Comparison of ENCODE assay signal across 12 cellular contexts in the genomic region with DNA sequence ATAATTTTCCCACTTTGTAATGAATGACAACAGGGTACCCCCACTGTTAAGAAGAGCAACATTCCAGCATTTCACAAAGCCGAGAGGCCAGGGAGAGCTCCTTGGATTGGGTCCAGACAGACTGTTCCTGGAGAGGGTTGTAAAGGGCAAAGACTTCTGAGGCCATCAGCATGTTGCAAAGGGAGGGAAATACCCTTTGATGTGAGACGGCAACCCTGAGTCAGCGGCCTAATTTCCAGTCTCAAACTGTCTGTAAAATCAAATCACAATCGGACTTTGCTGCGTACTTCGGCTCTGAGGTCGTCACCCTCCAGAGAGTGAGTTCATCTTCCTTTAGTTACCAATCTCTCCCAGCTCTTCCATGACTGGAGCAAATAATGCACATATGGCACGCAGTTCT.
DNase-seq lines count a peak whose midpoint lies in the region; ATAC-seq and TF ChIP-seq lines count a peak whose summit lies in the region.
"Had no signal": no experiment of that assay in that cellular context is flagged by ENCODE, and none has a peak within 500 bp of the region (broad histone marks: within the 10 kb centered on the region; RNA-seq: fewer than 3 reads in every experiment).

No MANE protein-coding gene starts in this region.

- CTCF ChIA-PET in IMR-90 (lab: Yijun Ruan, JAX): no interaction called here

- peak overlapping the region; percentile 44 for H3K27ac Mint-ChIP-seq in neural progenitor cell
- H3K27ac Mint-ChIP-seq in natural killer cell treated with Interleukin-12 subunit alpha and Interleukin-12 subunit beta and Interleukin-15 and Interleukin-18, amount 100 ng/mL, for 72 hours: no peak overlapping the region

- DNase-seq in DMS 273 treated with DMSO at 0.1 percent for 48 hours (lab: John Stamatoyannopoulos, UW): peak; percentile 23
- DNase-seq in IMR-90: peak; percentile 22
- peak; percentile 92 for DNase-seq in epithelial cell of proximal tubule (ENCODE audit: low read depth)
- DNase-seq in neural progenitor cell (ENCODE audit: low spot score): peak; percentile 7
- no peak for DNase-seq in NCI-H774 (lab: John Stamatoyannopoulos, UW)
- DNase-seq in natural killer cell treated with Interleukin-12 subunit alpha and Interleukin-12 subunit beta and Interleukin-15 and Interleukin-18, amount 100 ng/mL, for 72 hours (ENCODE audit: low spot score): no peak
- no peak for DNase-seq in NCI-H1105 treated with DMSO at 0.1 percent for 48 hours (lab: John Stamatoyannopoulos, UW)
- DNase-seq: activated T-cell treated with anti-CD3 and anti-CD28 coated beads for 4 hours; DMS79; effector CD4-positive, alpha-beta T cell; NCI-H446 had no signal

- no peak overlapping the region for H4K5ac ChIP-seq in IMR-90 (ENCODE audit: low read depth, low read length)

- intact Hi-C loops in IMR-90 (cut with micrococcal nuclease): no loop called here

- H3K9me3 Mint-ChIP-seq in neural progenitor cell: no peaks in the 10 kb centered on the region
- no peaks in the 10 kb centered on the region for H3K9me3 Mint-ChIP-seq in natural killer cell treated with Interleukin-12 subunit alpha and Interleukin-12 subunit beta and Interleukin-15 and Interleukin-18, amount 100 ng/mL, for 72 hours

- no peak overlapping the region for H2AK9ac ChIP-seq in IMR-90 (replicated peaks; ENCODE audit: low read depth, low read length, poor library complexity)

- H3K27me3 ChIP-seq in IMR-90 (ENCODE audit: control insufficient read depth, insufficient read depth, low read length): peaks cover 4% of the 10 kb centered on the region
- no peaks in the 10 kb centered on the region for H3K27me3 ChIP-seq in neural progenitor cell

- H2AFZ ChIP-seq in IMR-90 (replicated peaks; ENCODE audit: low read length, poor library complexity) (no peak overlapping the region), neural progenitor cell (replicated peaks) (no peak overlapping the region)

- no peak overlapping the region for H3K4me3 Mint-ChIP-seq in neural progenitor cell
- no peak overlapping the region for H3K4me3 Mint-ChIP-seq in natural killer cell treated with Interleukin-12 subunit alpha and Interleukin-12 subunit beta and Interleukin-15 and Interleukin-18, amount 100 ng/mL, for 72 hours

- no peak for TF ChIP-seq CTCF in IMR-90 (conservative IDR thresholded peaks at IDR 0.05; ENCODE audit: low read depth, low read length)
- no peak for TF ChIP-seq CTCF in epithelial cell of proximal tubule (conservative IDR thresholded peaks at IDR 0.05; ENCODE audit: low read depth, low read length)
- TF ChIP-seq CTCF in neural progenitor cell (IDR thresholded peaks at IDR 0.05): no peak

- no CpG with 5 or more reads among the region's 8 CpGs for WGBS in IMR-90 (ENCODE audit: extremely low coverage in 2 of 2, insufficient read length in 1 of 2), 2 experiments

- H3K18ac ChIP-seq in IMR-90 (ENCODE audit: low read depth, low read length): no peak overlapping the region

- H3K9ac ChIP-seq in IMR-90 (ENCODE audit: low read depth, low read length): no peak overlapping the region
- no peak overlapping the region for H3K9ac ChIP-seq in neural progenitor cell

- H2BK20ac ChIP-seq in IMR-90 (ENCODE audit: low read depth, low read length): no peak overlapping the region

- no peak for ATAC-seq in IMR-90 (ENCODE audit: low read depth)
- ATAC-seq in GM18502 (IDR thresholded peaks at IDR 0.05; ENCODE audit: poor library complexity, unreplicated experiment): no peak
- no peak for ATAC-seq in natural killer cell treated with Interleukin-12 subunit alpha and Interleukin-12 subunit beta and Interleukin-15 and Interleukin-18, amount 100 ng/mL, for 72 hours

- H4K20me1 ChIP-seq in IMR-90 (ENCODE audit: insufficient read depth, low read length) (no peaks in the 10 kb centered on the region), neural progenitor cell (ENCODE audit: low read depth) (no peaks in the 10 kb centered on the region)

- no peak overlapping the region for H3K4ac ChIP-seq in IMR-90 (ENCODE audit: low read depth, low read length)

- H3K4me3 ChIP-seq in IMR-90 (ENCODE audit: insufficient read depth, low read depth, low read length) (no peak overlapping the region), epithelial cell of proximal tubule (ENCODE audit: low read depth, low read length) (no peak overlapping the region), neural progenitor cell (no peak overlapping the region)

- H3K36me3 ChIP-seq in IMR-90 (ENCODE audit: control insufficient read depth, insufficient read depth, low read length): no peaks in the 10 kb centered on the region
- H3K36me3 ChIP-seq in neural progenitor cell: no peaks in the 10 kb centered on the region

- no peak for TF ChIP-seq RAD21 in IMR-90 (IDR thresholded peaks at IDR 0.05; ENCODE audit: low read length)

- H2AK5ac ChIP-seq in IMR-90 (ENCODE audit: low read depth, low read length): no peak overlapping the region

- no peaks in the 10 kb centered on the region for H3F3A ChIP-seq in neural progenitor cell (ENCODE audit: low read depth)

- H3K36me3 Mint-ChIP-seq in neural progenitor cell: no peaks in the 10 kb centered on the region
- no peaks in the 10 kb centered on the region for H3K36me3 Mint-ChIP-seq in natural killer cell treated with Interleukin-12 subunit alpha and Interleukin-12 subunit beta and Interleukin-15 and Interleukin-18, amount 100 ng/mL, for 72 hours

- H3K4me1 Mint-ChIP-seq in neural progenitor cell: peaks cover 24% of the 10 kb centered on the region
- H3K4me1 Mint-ChIP-seq in natural killer cell treated with Interleukin-12 subunit alpha and Interleukin-12 subunit beta and Interleukin-15 and Interleukin-18, amount 100 ng/mL, for 72 hours (ENCODE audit: low read depth in 2 of 2): no peaks in the 10 kb centered on the region

- no peak overlapping the region for H4K91ac ChIP-seq in IMR-90 (ENCODE audit: insufficient read depth, low read depth, low read length)

- H3K79me1 ChIP-seq in IMR-90 (ENCODE audit: low read depth in 1 of 2, low read length in 2 of 2): no peaks in the 10 kb centered on the region

- H2BK120ac ChIP-seq in IMR-90 (ENCODE audit: low read depth, low read length): no peak overlapping the region

- no peaks in the 10 kb centered on the region for H3K9me1 ChIP-seq in IMR-90 (ENCODE audit: insufficient read depth, low read length)

- no peak overlapping the region for H3K27ac ChIP-seq in IMR-90 (ENCODE audit: insufficient read depth, low read length)
- no peak overlapping the region for H3K27ac ChIP-seq in neural progenitor cell

- TF ChIP-seq POLR2A in IMR-90 (IDR thresholded peaks at IDR 0.05; ENCODE audit: low read depth, low read length): no peak

- no TSS peak for BruUV-seq in IMR-90 (replicated peaks; lab: Mats Ljungman, UMichigan)

- H2BK5ac ChIP-seq in IMR-90 (ENCODE audit: low read depth, low read length, poor library complexity, severe bottlenecking): no peak overlapping the region

- H3K4me1 ChIP-seq in IMR-90 (ENCODE audit: control insufficient read depth, insufficient read depth, low read length): peaks cover 5% of the 10 kb centered on the region; the same call in 1 of the 2 replicates
- no peaks in the 10 kb centered on the region for H3K4me1 ChIP-seq in neural progenitor cell

- H3K4me2 ChIP-seq in IMR-90 (ENCODE audit: low read depth, low read length) (peak overlapping the region; percentile 26; the same call in 1 of the 2 replicates), neural progenitor cell (no peak overlapping the region)

- H3K9me3 ChIP-seq in IMR-90 (ENCODE audit: control insufficient read depth, insufficient read depth, low read length) (no peaks in the 10 kb centered on the region), neural progenitor cell (ENCODE audit: low read depth) (no peaks in the 10 kb centered on the region)

- H3K27me3 Mint-ChIP-seq in neural progenitor cell (ENCODE audit: insufficient read depth, low read depth): no peaks in the 10 kb centered on the region
- H3K27me3 Mint-ChIP-seq in natural killer cell treated with Interleukin-12 subunit alpha and Interleukin-12 subunit beta and Interleukin-15 and Interleukin-18, amount 100 ng/mL, for 72 hours: peaks cover 0 to 18% of the 10 kb centered on the region in 2 donors

- dilution Hi-C loops in IMR-90 (cut with HindIII; ENCODE audit: low sequenced_read_pairs, unreplicated experiment): no loop called here

- H3K56ac ChIP-seq in IMR-90 (ENCODE audit: extremely low read depth, insufficient read depth, low read length): no peak overlapping the region

- no peak overlapping the region for H2BK15ac ChIP-seq in IMR-90 (ENCODE audit: low read depth, low read length)

- H3K23ac ChIP-seq in IMR-90 (ENCODE audit: low read depth, low read length): no peak overlapping the region

- H3K14ac ChIP-seq in IMR-90 (replicated peaks; ENCODE audit: low read depth, low read length): no peak overlapping the region

- in situ Hi-C loops in IMR-90 (cut with MboI; ENCODE audit: low sequenced_read_pairs): no loop called here

- POLR2A ChIA-PET in IMR-90 (lab: Charles Lee; ENCODE audit: unreplicated experiment): no interaction called here

- no peak overlapping the region for H4K8ac ChIP-seq in IMR-90 (ENCODE audit: low read depth in 2 of 2, low read length in 2 of 2)

- H3K79me2 ChIP-seq in neural progenitor cell (ENCODE audit: low read depth): no peaks in the 10 kb centered on the region

TF ChIP-seq in IMR-90, 13 proteins besides CTCF, POLR2A, EP300 and RAD21 (continues in another document):
- TF ChIP-seq RFX5 (IDR thresholded peaks at IDR 0.05; ENCODE audit: low read depth, low read length): no peak
- no peak for TF ChIP-seq BHLHE40 (IDR thresholded peaks at IDR 0.05; ENCODE audit: low read depth, low read length)
- TF ChIP-seq SMC3 (IDR thresholded peaks at IDR 0.05; ENCODE audit: low read depth, low read length): no peak
- no peak for TF ChIP-seq MAFK (IDR thresholded peaks at IDR 0.05; ENCODE audit: low read depth, low read length)
- no peak for TF ChIP-seq MXI1 (IDR thresholded peaks at IDR 0.05; ENCODE audit: borderline replicate concordance, low read depth, low read length)
- no peak for TF ChIP-seq CHD1 (IDR thresholded peaks at IDR 0.05; ENCODE audit: low read depth, low read length)
- TF ChIP-seq, protein P1, sequence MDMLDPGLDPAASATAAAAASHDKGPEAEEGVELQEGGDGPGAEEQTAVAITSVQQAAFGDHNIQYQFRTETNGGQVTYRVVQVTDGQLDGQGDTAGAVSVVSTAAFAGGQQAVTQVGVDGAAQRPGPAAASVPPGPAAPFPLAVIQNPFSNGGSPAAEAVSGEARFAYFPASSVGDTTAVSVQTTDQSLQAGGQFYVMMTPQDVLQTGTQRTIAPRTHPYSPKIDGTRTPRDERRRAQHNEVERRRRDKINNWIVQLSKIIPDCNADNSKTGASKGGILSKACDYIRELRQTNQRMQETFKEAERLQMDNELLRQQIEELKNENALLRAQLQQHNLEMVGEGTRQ (IDR thresholded peaks at IDR 0.05; ENCODE audit: low read depth, low read length): no peak

Comparison
In these comparisons a context has a peak if more than half of its experiments do, and no peak if none do; other contexts are left out.
1. DNase-seq: peak in DMS 273 treated with DMSO at 0.1 percent for 48 hours (single experiment), IMR-90 (single experiment), epithelial cell of proximal tubule (single experiment) and neural progenitor cell (single experiment); none in NCI-H774 (single experiment), natural killer cell treated with Interleukin-12 subunit alpha and Interleukin-12 subunit beta and Interleukin-15 and Interleukin-18, amount 100 ng/mL, for 72 hours (single experiment) and NCI-H1105 treated with DMSO at 0.1 percent for 48 hours (single experiment).